9 cellular contexts compared by ENCODE assay signal in the genomic region with DNA sequence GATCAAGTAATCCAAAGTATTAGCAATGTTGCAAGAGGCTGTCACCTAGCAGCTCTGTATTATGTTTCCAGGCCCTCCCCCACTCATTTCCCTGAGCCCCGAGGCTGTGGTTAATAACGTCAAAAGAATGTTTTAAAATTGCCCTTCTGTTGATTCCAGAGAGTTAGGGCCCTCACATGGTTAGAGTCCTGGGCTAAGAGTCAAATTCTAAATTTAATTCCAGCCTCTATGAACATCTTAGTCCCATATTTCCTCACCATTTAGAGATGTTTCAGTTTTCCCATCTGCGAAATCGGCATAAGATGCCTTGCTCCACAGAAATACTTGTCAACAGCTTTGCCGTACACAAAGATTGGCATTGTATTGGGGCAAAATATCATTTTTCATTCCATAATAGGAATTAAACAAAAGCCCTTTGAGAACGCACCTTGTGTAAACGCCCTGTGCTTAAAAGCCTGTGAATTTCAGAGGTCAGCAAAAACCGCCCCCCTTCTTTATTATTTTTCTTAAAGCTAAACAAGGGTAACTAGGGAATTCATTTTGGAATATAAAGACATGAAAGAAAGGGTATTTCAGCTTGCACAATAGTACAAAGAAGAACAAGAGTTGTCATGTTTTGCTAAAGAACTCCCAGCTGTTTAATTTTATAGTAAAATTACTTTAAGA.
DNase-seq lines count a peak whose midpoint lies in the region; ATAC-seq and TF ChIP-seq lines count a peak whose summit lies in the region.
"Had no signal": no experiment of that assay in that cellular context is flagged by ENCODE, and none has a peak within 500 bp of the region (broad histone marks: within the 10 kb centered on the region; RNA-seq: fewer than 3 reads in every experiment).

No MANE protein-coding gene starts in this region.

- ATAC-seq in HG03135 (IDR thresholded peaks at IDR 0.05; ENCODE audit: unreplicated experiment) = no peak

- POLR2A ChIA-PET in activated CD4-positive, alpha-beta memory T cell treated with anti-CD3 and anti-CD28 coated beads, Interleukin-2, amount 10 ng/mL, durations not matched to agents 7 days and 5 days (lab: Charles Lee) = interaction anchor here (0.7 to 13.9 kb wide), 16 partner anchors 8 to 207 kb away, joined by 3 to 440 read pairs (median 13); a partner anchor contains a TSS

- no peaks in the 10 kb centered on the region for H3K27me3 Mint-ChIP-seq in activated naive CD4-positive, alpha-beta T cell treated with anti-CD3 and anti-CD28 coated beads, Interleukin-2, amount 50 U/mL, for 24 hours
- H3K27me3 Mint-ChIP-seq in activated CD4-positive, alpha-beta memory T cell treated with anti-CD3 and anti-CD28 coated beads, Interleukin-2, amount 10 ng/mL, durations not matched to agents 7 days and 5 days = no peaks in the 10 kb centered on the region
- H3K27me3 Mint-ChIP-seq in type B pancreatic cell = no peaks in the 10 kb centered on the region

- CTCF ChIA-PET in activated CD4-positive, alpha-beta memory T cell treated with anti-CD3 and anti-CD28 coated beads, Interleukin-2, amount 10 ng/mL, durations not matched to agents 7 days and 5 days (lab: Charles Lee) = interaction anchor here (0.6 to 10.2 kb wide), 23 partner anchors 9 to 336 kb away, joined by 3 to 204 read pairs (median 8); no protein-coding TSS in a partner anchor

- peak overlapping the region; percentile 94 for H3K27ac Mint-ChIP-seq in activated naive CD4-positive, alpha-beta T cell treated with anti-CD3 and anti-CD28 coated beads, Interleukin-2, amount 50 U/mL, for 24 hours
- peak overlapping the region; percentile 57 for H3K27ac Mint-ChIP-seq in activated CD4-positive, alpha-beta memory T cell treated with anti-CD3 and anti-CD28 coated beads, Interleukin-2, amount 10 ng/mL, durations not matched to agents 7 days and 5 days
- peak overlapping the region; percentile 94 for H3K27ac Mint-ChIP-seq in type B pancreatic cell

- no peak overlapping the region for H3K4me3 Mint-ChIP-seq in activated naive CD4-positive, alpha-beta T cell treated with anti-CD3 and anti-CD28 coated beads, Interleukin-2, amount 50 U/mL, for 24 hours
- no peak overlapping the region for H3K4me3 Mint-ChIP-seq in activated CD4-positive, alpha-beta memory T cell treated with anti-CD3 and anti-CD28 coated beads, Interleukin-2, amount 10 ng/mL, durations not matched to agents 7 days and 5 days
- H3K4me3 Mint-ChIP-seq in type B pancreatic cell = peak overlapping the region; percentile 55

- peaks cover 15% of the 10 kb centered on the region for H3K36me3 Mint-ChIP-seq in activated naive CD4-positive, alpha-beta T cell treated with anti-CD3 and anti-CD28 coated beads, Interleukin-2, amount 50 U/mL, for 24 hours
- H3K36me3 Mint-ChIP-seq in activated CD4-positive, alpha-beta memory T cell treated with anti-CD3 and anti-CD28 coated beads, Interleukin-2, amount 10 ng/mL, durations not matched to agents 7 days and 5 days (ENCODE audit: low read depth) = peaks cover 43% of the 10 kb centered on the region
- H3K36me3 Mint-ChIP-seq in type B pancreatic cell = peaks cover 12% of the 10 kb centered on the region

- no peaks in the 10 kb centered on the region for H3K9me3 Mint-ChIP-seq in activated naive CD4-positive, alpha-beta T cell treated with anti-CD3 and anti-CD28 coated beads, Interleukin-2, amount 50 U/mL, for 24 hours
- H3K9me3 Mint-ChIP-seq in activated CD4-positive, alpha-beta memory T cell treated with anti-CD3 and anti-CD28 coated beads, Interleukin-2, amount 10 ng/mL, durations not matched to agents 7 days and 5 days = no peaks in the 10 kb centered on the region
- H3K9me3 Mint-ChIP-seq in type B pancreatic cell = no peaks in the 10 kb centered on the region

- DNase-seq in activated naive CD4-positive, alpha-beta T cell (lab: John Stamatoyannopoulos, UW) = no peak
- DNase-seq in activated CD4-positive, alpha-beta memory T cell treated with anti-CD3 and anti-CD28 coated beads, Interleukin-2, amount 10 ng/mL, durations not matched to agents 7 days and 5 days = no peak
- DNase-seq in islet precursor cell = peak; percentile 81
- DNase-seq in type B pancreatic cell (ENCODE audit: extremely low spot score, unreplicated experiment) = no peak
- no peak for DNase-seq in activated effector memory CD4-positive, alpha-beta T cell treated with anti-CD3 and anti-CD28 coated beads, Interleukin-2, amount 50 U/mL, for 16 hours
- no peak for DNase-seq in GM19238 (ENCODE audit: insufficient read length, low spot score)
- DNase-seq: GF-D8 had no signal

- TF ChIP-seq CTCF in type B pancreatic cell (conservative IDR thresholded peaks at IDR 0.05) = no peak

- H3K4me1 Mint-ChIP-seq in activated naive CD4-positive, alpha-beta T cell treated with anti-CD3 and anti-CD28 coated beads, Interleukin-2, amount 50 U/mL, for 24 hours = peaks cover 90% of the 10 kb centered on the region
- peaks cover 72% of the 10 kb centered on the region for H3K4me1 Mint-ChIP-seq in activated CD4-positive, alpha-beta memory T cell treated with anti-CD3 and anti-CD28 coated beads, Interleukin-2, amount 10 ng/mL, durations not matched to agents 7 days and 5 days
- H3K4me1 Mint-ChIP-seq in type B pancreatic cell (ENCODE audit: unreplicated experiment) = peaks cover 56% of the 10 kb centered on the region
